ENCODE assay signal across 20 cellular contexts in genomic region chrX:134554291-134554690, GRCh38.
"Had no signal": no experiment of that assay in that cellular context is flagged by ENCODE, and none has a peak within 500 bp of the region (broad histone marks: within the 10 kb centered on the region; RNA-seq: fewer than 3 reads in every experiment).

No MANE protein-coding gene starts in this region.

- H3K27ac ChIP-seq: brain microvascular endothelial cell, dorsolateral prefrontal cortex, esophagus muscularis mucosa, gastrocnemius medialis, stomach, suprapubic skin, tibial nerve had no signal

- ATAC-seq: effector memory CD8-positive, alpha-beta T cell; gastrocnemius medialis; sciatic nerve; stimulated activated effector memory CD8-positive, alpha-beta T cell treated with anti-CD3 and anti-CD28 coated beads, Interleukin-12 subunit alpha, Interleukin-12 subunit beta, amount 100 ng/mL, for 72 hours had no signal

- H3K27me3 ChIP-seq: brain microvascular endothelial cell had no signal

- H3K9me3 ChIP-seq: esophagus muscularis mucosa, gastrocnemius medialis, suprapubic skin, tibial nerve had no signal

- H3K9me3 Mint-ChIP-seq: activated naive CD4-positive, alpha-beta T cell treated with anti-CD3 and anti-CD28 coated beads, Interleukin-2, amount 50 U/mL, for 24 hours; effector memory CD8-positive, alpha-beta T cell; stimulated activated effector memory CD8-positive, alpha-beta T cell treated with anti-CD3 and anti-CD28 coated beads, Interleukin-12 subunit alpha, Interleukin-12 subunit beta, amount 100 ng/mL, for 72 hours had no signal

- H3K36me3 ChIP-seq: brain microvascular endothelial cell, esophagus muscularis mucosa, gastrocnemius medialis, stomach, suprapubic skin, tibial nerve had no signal

- H3K4me1 ChIP-seq: gastrocnemius medialis had no signal

- H3K36me3 Mint-ChIP-seq: activated naive CD4-positive, alpha-beta T cell treated with anti-CD3 and anti-CD28 coated beads, Interleukin-2, amount 50 U/mL, for 24 hours; stimulated activated effector memory CD8-positive, alpha-beta T cell treated with anti-CD3 and anti-CD28 coated beads, Interleukin-12 subunit alpha, Interleukin-12 subunit beta, amount 100 ng/mL, for 72 hours had no signal

- H3K4me3 ChIP-seq: esophagus muscularis mucosa, gastrocnemius medialis, stomach, suprapubic skin, tibial nerve had no signal

- DNase-seq: activated CD4-positive, alpha-beta T cell treated with anti-CD3 and anti-CD28 coated beads for 1 hour; activated CD4-positive, alpha-beta T cell treated with anti-CD3 and anti-CD28 coated beads, Interleukin-2, amount 50 U/mL, for 1 hour; activated gamma-delta T cell treated with Interleukin-2 at 50 U/mL for 16 hours; activated T-cell treated with anti-CD3 and anti-CD28 coated beads, Interleukin-2, amount 50 U/mL, for 1 hour; aorta; brain microvascular endothelial cell; central memory CD4-positive, alpha-beta T cell; dorsolateral prefrontal cortex; effector memory CD8-positive, alpha-beta T cell; gastrocnemius medialis; occipital lobe; small intestine; stimulated activated CD4-positive, alpha-beta T cell treated with anti-CD3 and anti-CD28 coated beads, Interleukin-2, amount 100 ng/mL, for 24 hours; stomach had no signal

- H3K27ac Mint-ChIP-seq: activated naive CD4-positive, alpha-beta T cell treated with anti-CD3 and anti-CD28 coated beads, Interleukin-2, amount 50 U/mL, for 24 hours; effector memory CD8-positive, alpha-beta T cell; stimulated activated effector memory CD8-positive, alpha-beta T cell treated with anti-CD3 and anti-CD28 coated beads, Interleukin-12 subunit alpha, Interleukin-12 subunit beta, amount 100 ng/mL, for 72 hours had no signal

- H3K4me3 Mint-ChIP-seq: activated naive CD4-positive, alpha-beta T cell treated with anti-CD3 and anti-CD28 coated beads, Interleukin-2, amount 50 U/mL, for 24 hours; effector memory CD8-positive, alpha-beta T cell; stimulated activated effector memory CD8-positive, alpha-beta T cell treated with anti-CD3 and anti-CD28 coated beads, Interleukin-12 subunit alpha, Interleukin-12 subunit beta, amount 100 ng/mL, for 72 hours had no signal
